Comparison of ENCODE assay signal across 1 cellular context in genomic region chr10:86755740-86756510, GRCh38.
TF ChIP-seq lines count a peak whose summit lies in the region.

No MANE protein-coding gene starts in this region.

TF ChIP-seq in K562, 482 proteins besides CTCF, POLR2A, EP300 and RAD21 (continued from another document and continues in another):
- TF ChIP-seq ZNF318 (IDR thresholded peaks at IDR 0.05; ENCODE audit: borderline replicate concordance in 1 of 2, low read depth in 1 of 2) (no peak), STAG1 (CRISPR knock-in tag; IDR thresholded peaks at IDR 0.05; ENCODE audit: borderline replicate concordance) (no peak), NR2C2 (CRISPR knock-in tag; IDR thresholded peaks at IDR 0.05) (no peak; the same call in 1 of the 2 replicates), NR2C2 (tag; IDR thresholded peaks at IDR 0.05) (peak; percentile 74; the same call in 1 of the 2 replicates), ZBTB17 (CRISPR knock-in tag; IDR thresholded peaks at IDR 0.05) (0 out of 2 replicates have a peak, but pooled peaks have one; percentile 37), ZNF146 (CRISPR knock-in tag; IDR thresholded peaks at IDR 0.05; ENCODE audit: unreplicated experiment) (no peak), E2F6 (IDR thresholded peaks at IDR 0.05; ENCODE audit: borderline replicate concordance in 1 of 2, extremely low read depth in 1 of 2, insufficient read depth in 1 of 2, insufficient read length in 1 of 2, low read depth in 1 of 2, low read length in 1 of 2, poor library complexity in 1 of 2, severe bottlenecking in 1 of 2) (peak in 1 of 2 experiments; percentile 75), CBFA2T2 (conservative IDR thresholded peaks at IDR 0.05) (no peak), GABPA (tag; conservative IDR thresholded peaks at IDR 0.05; ENCODE audit: low read depth) (no peak), ATF1 (CRISPR knock-in tag; IDR thresholded peaks at IDR 0.05) (no peak), ATF1 (tag; IDR thresholded peaks at IDR 0.05) (peak; percentile 64), E2F4 (CRISPR knock-in tag; IDR thresholded peaks at IDR 0.05; ENCODE audit: low read depth) (0 out of 2 replicates have a peak, but pooled peaks have one; percentile 27), ZNF707 (CRISPR knock-in tag; conservative IDR thresholded peaks at IDR 0.05) (no peak), SP1 (CRISPR knock-in tag; IDR thresholded peaks at IDR 0.05) (peak; percentile 76), NEUROD1 (IDR thresholded peaks at IDR 0.05; ENCODE audit: borderline replicate concordance, low read depth, low read length, partially characterized antibody) (no peak), ELK1 (CRISPR knock-in tag; IDR thresholded peaks at IDR 0.05) (no peak), ARID3A (IDR thresholded peaks at IDR 0.05; ENCODE audit: borderline replicate concordance, low read depth, low read length) (no peak), ATF3 (IDR thresholded peaks at IDR 0.05) (peak; percentile 66; the same call in 1 of the 2 replicates), ATF3 (CRISPR knock-in tag; conservative IDR thresholded peaks at IDR 0.05) (0 out of 2 replicates have a peak, but pooled peaks have one; percentile 24), RNF2 (IDR thresholded peaks at IDR 0.05) (peak; percentile 0; the same call in 1 of the 2 replicates), POLR2AphosphoS5 (IDR thresholded peaks at IDR 0.05; ENCODE audit: control insufficient read depth, insufficient read depth, low read depth, low read length) (peak; percentile 43; the same call in 1 of the 2 replicates), RBM34 (IDR thresholded peaks at IDR 0.05; ENCODE audit: borderline replicate concordance, insufficient read depth, low read length) (no peak), KDM1A (IDR thresholded peaks at IDR 0.05) (no peak), CLOCK (CRISPR knock-in tag; IDR thresholded peaks at IDR 0.05; ENCODE audit: borderline replicate concordance) (no peak), ZHX1 (conservative IDR thresholded peaks at IDR 0.05; ENCODE audit: low read length) (no peak), PHF8 (IDR thresholded peaks at IDR 0.05; ENCODE audit: borderline replicate concordance, low read length) (peak; percentile 54), POLR3A (IDR thresholded peaks at IDR 0.05; ENCODE audit: borderline replicate concordance, extremely low read depth, insufficient read depth, insufficient read length) (no peak), HDAC8 (tag; IDR thresholded peaks at IDR 0.05) (no peak), ZNF695 (CRISPR knock-in tag; IDR thresholded peaks at IDR 0.05) (no peak), MTA3 (IDR thresholded peaks at IDR 0.05; ENCODE audit: borderline replicate concordance) (peak; percentile 52; the same call in 1 of the 2 replicates), NFIC (IDR thresholded peaks at IDR 0.05) (peak; percentile 45)
